In the genomic region with DNA sequence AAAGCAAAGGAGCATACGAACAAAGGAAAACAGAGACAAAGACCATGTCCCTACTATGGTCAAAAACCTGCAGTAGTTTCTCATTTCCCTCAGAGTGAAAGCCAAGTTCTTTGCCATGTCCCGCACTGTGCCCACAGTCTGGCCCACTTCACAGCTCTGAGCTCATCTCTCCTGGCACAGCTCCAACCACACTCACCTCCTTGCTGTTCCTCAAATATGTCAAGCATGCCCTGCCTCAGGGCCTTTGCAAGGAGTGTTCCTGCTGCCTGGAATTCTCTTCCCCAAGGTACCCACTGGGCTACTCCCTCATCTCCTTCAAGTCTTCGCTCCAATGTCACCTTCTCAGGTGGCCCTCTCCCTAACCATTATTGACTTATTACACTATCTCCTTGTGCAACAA, we compare ENCODE assay signal across 17 cellular contexts.
DNase-seq lines count a peak whose midpoint lies in the region; ATAC-seq and TF ChIP-seq lines count a peak whose summit lies in the region.
"Had no signal": no experiment of that assay in that cellular context is flagged by ENCODE, and none has a peak within 500 bp of the region (broad histone marks: within the 10 kb centered on the region; RNA-seq: fewer than 3 reads in every experiment).

No MANE protein-coding gene starts in this region.

- H3K4me2 ChIP-seq in GM23248 (ENCODE audit: unreplicated experiment) (no peak overlapping the region), Karpas-422 (ENCODE audit: low read depth, low read length, poor library complexity, severe bottlenecking) (no peak overlapping the region)
- H3K4me2 ChIP-seq: BLaER1, smooth muscle cell had no signal

- H3K4me3 ChIP-seq in GM23248 (no peak overlapping the region), lower lobe of right lung (no peak overlapping the region), Karpas-422 (ENCODE audit: low read length) (no peak overlapping the region)
- H3K4me3 ChIP-seq: BLaER1, pancreas, smooth muscle cell, stomach had no signal

- no peaks in the 10 kb centered on the region for H3K79me2 ChIP-seq in GM23248 (ENCODE audit: insufficient read depth)
- no peaks in the 10 kb centered on the region for H3K79me2 ChIP-seq in Karpas-422 (ENCODE audit: low read length)

- intact Hi-C loops in MCF 10A (cut with micrococcal nuclease) (no loop called here), lower lobe of right lung (cut with DNase I) (no loop called here)

- DNase-seq in GM23248 = peak; percentile 33
- DNase-seq in NCI-H226 = peak; percentile 68
- DNase-seq in MCF 10A (ENCODE audit: unreplicated experiment) = peak; percentile 75
- DNase-seq in lower lobe of right lung = peak; percentile 57
- no peak for DNase-seq in GM19238 (ENCODE audit: insufficient read length, low spot score)
- no peak for DNase-seq in Karpas-422
- no peak for DNase-seq in activated CD8-positive, alpha-beta T cell treated with anti-CD3 and anti-CD28 coated beads, Interleukin-2, amount 10 ng/mL, durations not matched to agents 7 days and 5 days
- DNase-seq: activated CD4-positive, alpha-beta T cell treated with anti-CD3 and anti-CD28 coated beads for 1 hour; DND-41; NCI-H1930; NCI-H526 treated with DMSO at 0.1 percent for 48 hours; pancreas; stomach had no signal

- POLR2A ChIA-PET in MCF 10A (lab: Yijun Ruan, JAX) = no interaction called here
- POLR2A ChIA-PET in activated CD8-positive, alpha-beta T cell treated with anti-CD3 and anti-CD28 coated beads, Interleukin-2, amount 10 ng/mL, durations not matched to agents 7 days and 5 days (lab: Charles Lee) = no interaction called here

- no peak overlapping the region for H3K27ac ChIP-seq in GM23248
- no peak overlapping the region for H3K27ac ChIP-seq in lower lobe of right lung
- H3K27ac ChIP-seq in Karpas-422 (ENCODE audit: low read length) = no peak overlapping the region
- H3K27ac ChIP-seq: BLaER1, pancreas, stomach had no signal

- no peak overlapping the region for H3K27ac Mint-ChIP-seq in MCF 10A (ENCODE audit: low read depth, unreplicated experiment)
- no peak overlapping the region for H3K27ac Mint-ChIP-seq in activated CD8-positive, alpha-beta T cell treated with anti-CD3 and anti-CD28 coated beads, Interleukin-2, amount 10 ng/mL, durations not matched to agents 7 days and 5 days

- no peaks in the 10 kb centered on the region for H3K9me3 Mint-ChIP-seq in MCF 10A (ENCODE audit: unreplicated experiment)
- no peaks in the 10 kb centered on the region for H3K9me3 Mint-ChIP-seq in activated CD8-positive, alpha-beta T cell treated with anti-CD3 and anti-CD28 coated beads, Interleukin-2, amount 10 ng/mL, durations not matched to agents 7 days and 5 days (ENCODE audit: insufficient read depth)

- H3K36me3 ChIP-seq in GM23248 (ENCODE audit: low read depth) = no peaks in the 10 kb centered on the region
- no peaks in the 10 kb centered on the region for H3K36me3 ChIP-seq in lower lobe of right lung
- H3K36me3 ChIP-seq in Karpas-422 (ENCODE audit: insufficient read depth, low read length) = no peaks in the 10 kb centered on the region
- H3K36me3 ChIP-seq: BLaER1, pancreas, stomach had no signal

- TF ChIP-seq CTCF in MCF 10A (IDR thresholded peaks at IDR 0.05; ENCODE audit: unreplicated experiment) (no peak), lower lobe of right lung (IDR thresholded peaks at IDR 0.05) (no peak)

- no peaks in the 10 kb centered on the region; the same call in 1 of the 2 replicates for H3K27me3 ChIP-seq in GM23248 (replicated peaks; ENCODE audit: insufficient read depth)
- no peaks in the 10 kb centered on the region for H3K27me3 ChIP-seq in lower lobe of right lung (ENCODE audit: low read depth)
- no peaks in the 10 kb centered on the region for H3K27me3 ChIP-seq in Karpas-422 (ENCODE audit: low read length)
- H3K27me3 ChIP-seq: BLaER1, pancreas, stomach had no signal

- peaks cover 7% of the 10 kb centered on the region for H3K4me1 Mint-ChIP-seq in MCF 10A (ENCODE audit: insufficient read depth, unreplicated experiment)
- H3K4me1 Mint-ChIP-seq in activated CD8-positive, alpha-beta T cell treated with anti-CD3 and anti-CD28 coated beads, Interleukin-2, amount 10 ng/mL, durations not matched to agents 7 days and 5 days (ENCODE audit: low read depth) = no peaks in the 10 kb centered on the region

- H3K9me3 ChIP-seq in GM23248 (ENCODE audit: low read depth) (no peaks in the 10 kb centered on the region), lower lobe of right lung (no peaks in the 10 kb centered on the region), Karpas-422 (ENCODE audit: low read length) (no peaks in the 10 kb centered on the region)
- H3K9me3 ChIP-seq: BLaER1, pancreas, stomach had no signal

- H3K27me3 Mint-ChIP-seq in MCF 10A (ENCODE audit: insufficient read depth, unreplicated experiment) = no peaks in the 10 kb centered on the region
- H3K27me3 Mint-ChIP-seq in activated CD8-positive, alpha-beta T cell treated with anti-CD3 and anti-CD28 coated beads, Interleukin-2, amount 10 ng/mL, durations not matched to agents 7 days and 5 days (ENCODE audit: low read depth) = peaks cover 1% of the 10 kb centered on the region

- H3K36me3 Mint-ChIP-seq in MCF 10A (ENCODE audit: insufficient read depth, unreplicated experiment) = no peaks in the 10 kb centered on the region
- no peaks in the 10 kb centered on the region for H3K36me3 Mint-ChIP-seq in activated CD8-positive, alpha-beta T cell treated with anti-CD3 and anti-CD28 coated beads, Interleukin-2, amount 10 ng/mL, durations not matched to agents 7 days and 5 days (ENCODE audit: low read depth)

- 77 to 83% methylated on average over 3 of the region's 3 CpGs for WGBS in GM23248 (ENCODE audit: low coverage in 1 of 2, low lambda C conversion rate in 2 of 2, missing lambda C conversion rate in 2 of 2), 2 experiments

- H3K4me1 ChIP-seq in GM23248 (ENCODE audit: insufficient read depth) (no peaks in the 10 kb centered on the region), lower lobe of right lung (no peaks in the 10 kb centered on the region), Karpas-422 (ENCODE audit: low read length) (no peaks in the 10 kb centered on the region)
- H3K4me1 ChIP-seq: BLaER1, pancreas, stomach had no signal

- ATAC-seq in lower lobe of right lung (peak; percentile 58 to 71), HG03135 (IDR thresholded peaks at IDR 0.05; ENCODE audit: unreplicated experiment) (no peak)
- ATAC-seq in activated CD8-positive, alpha-beta T cell treated with anti-CD3 and anti-CD28 coated beads, Interleukin-2, amount 10 ng/mL, durations not matched to agents 7 days and 5 days = no peak
- ATAC-seq: Panc1, pancreas had no signal

- CTCF ChIA-PET in MCF 10A (lab: Yijun Ruan, JAX) = no interaction called here
- CTCF ChIA-PET in activated CD8-positive, alpha-beta T cell treated with anti-CD3 and anti-CD28 coated beads, Interleukin-2, amount 10 ng/mL, durations not matched to agents 7 days and 5 days (lab: Charles Lee) = no interaction called here

- H3K9me2 ChIP-seq in GM23248 (ENCODE audit: insufficient read depth) = no peaks in the 10 kb centered on the region
- no peaks in the 10 kb centered on the region for H3K9me2 ChIP-seq in Karpas-422 (replicated peaks; ENCODE audit: insufficient read depth, low read length)

- no peak overlapping the region for H3K4me3 Mint-ChIP-seq in MCF 10A (ENCODE audit: unreplicated experiment)
- H3K4me3 Mint-ChIP-seq in activated CD8-positive, alpha-beta T cell treated with anti-CD3 and anti-CD28 coated beads, Interleukin-2, amount 10 ng/mL, durations not matched to agents 7 days and 5 days = no peak overlapping the region

- H4K20me1 ChIP-seq in GM23248 (ENCODE audit: insufficient read depth) (no peaks in the 10 kb centered on the region), Karpas-422 (ENCODE audit: insufficient read depth, low read depth, low read length) (no peaks in the 10 kb centered on the region)
- H4K20me1 ChIP-seq: BLaER1 had no signal

- H3K9ac ChIP-seq in GM23248 = no peak overlapping the region
- H3K9ac ChIP-seq in Karpas-422 (ENCODE audit: low read length) = no peak overlapping the region
- H3K9ac ChIP-seq: BLaER1 had no signal

- no TSS peak for BruUV-seq in MCF 10A (replicated peaks; lab: Mats Ljungman, UMichigan)

- H3F3A ChIP-seq in GM23248 (ENCODE audit: insufficient read depth) = no peaks in the 10 kb centered on the region

- H2AFZ ChIP-seq in GM23248 (no peak overlapping the region), Karpas-422 (ENCODE audit: low read length) (no peak overlapping the region)

- in situ Hi-C loops in GM23248 (cut with MboI) = no loop called here

Comparison
In these comparisons a context has a peak if more than half of its experiments do, and no peak if none do; other contexts are left out.
1. DNase-seq: peak in GM23248 (single experiment), NCI-H226 (single experiment), MCF 10A (single experiment) and lower lobe of right lung (single experiment); none in GM19238 (single experiment), Karpas-422 (single experiment) and activated CD8-positive, alpha-beta T cell treated with anti-CD3 and anti-CD28 coated beads, Interleukin-2, amount 10 ng/mL, durations not matched to agents 7 days and 5 days (single experiment).
2. ATAC-seq: peak in lower lobe of right lung (2 of 2); none in HG03135 (single experiment) and activated CD8-positive, alpha-beta T cell treated with anti-CD3 and anti-CD28 coated beads, Interleukin-2, amount 10 ng/mL, durations not matched to agents 7 days and 5 days (single experiment).